Comparison of ENCODE assay signal across 8 cellular contexts in the genomic region with DNA sequence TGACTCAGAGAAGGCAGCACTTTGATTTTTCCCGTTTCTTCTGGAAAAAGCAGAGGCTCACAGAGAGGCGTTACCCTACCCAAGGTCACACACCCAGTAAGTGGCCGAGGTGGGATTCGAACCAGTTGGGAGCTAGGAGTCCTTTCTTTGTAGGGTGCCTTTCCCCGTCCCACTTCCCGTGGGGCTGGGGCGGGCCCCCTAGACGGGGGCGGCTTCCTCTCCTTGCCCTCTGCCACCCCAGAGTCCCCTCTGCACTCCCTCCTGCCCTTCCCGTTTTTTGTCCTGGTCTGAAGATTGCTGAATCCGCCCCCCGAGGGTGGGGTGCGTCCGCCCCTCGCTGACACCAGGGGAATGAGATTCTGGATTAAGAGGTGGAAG. TPM values are rescaled to one million over a fixed set of nuclear protein-coding genes. Genes with fewer than 3 reads are reported as not detected.
DNase-seq lines count a peak whose midpoint lies in the region; ATAC-seq and TF ChIP-seq lines count a peak whose summit lies in the region.

No MANE protein-coding gene starts in this region.

- no peak overlapping the region for H4K8ac ChIP-seq in H9 (replicated peaks; ENCODE audit: insufficient read length, low read depth, low read length)

- no peak overlapping the region for H3K56ac ChIP-seq in H9 (ENCODE audit: insufficient read length, low read depth, low read length)

- H3K9me3 Mint-ChIP-seq in H9 (no peaks in the 10 kb centered on the region), T-cell (no peaks in the 10 kb centered on the region)
- no peaks in the 10 kb centered on the region for H3K9me3 Mint-ChIP-seq in naive thymus-derived CD4-positive, alpha-beta T cell

- H3K27ac ChIP-seq in H9 (ENCODE audit: insufficient read length, low read depth, low read length) = no peak overlapping the region
- H3K27ac ChIP-seq in effector memory CD4-positive, alpha-beta T cell (ENCODE audit: insufficient read depth, low read length, poor library complexity, severe bottlenecking) = peak overlapping the region; percentile 95
- peak overlapping the region; percentile 98 for H3K27ac ChIP-seq in naive thymus-derived CD4-positive, alpha-beta T cell (ENCODE audit: low read depth, low read length)

- H2AK5ac ChIP-seq in H9 (ENCODE audit: insufficient read length, low read length) = no peak overlapping the region

- no peak overlapping the region; the same call in 1 of the 2 replicates for H3K4ac ChIP-seq in H9 (ENCODE audit: low read depth, low read length)

- no peak overlapping the region for H2AFZ ChIP-seq in H9 (ENCODE audit: low read length)

- H3K23me2 ChIP-seq in H9 (ENCODE audit: insufficient read length, low read depth, low read length, poor library complexity, severe bottlenecking) = peaks cover 5% of the 10 kb centered on the region

- CTCF ChIA-PET in T-cell (lab: Charles Lee) = no interaction called here
- CTCF ChIA-PET in naive thymus-derived CD4-positive, alpha-beta T cell (lab: Charles Lee) = no interaction called here

- H2BK15ac ChIP-seq in H9 (ENCODE audit: low read depth, low read length) = no peak overlapping the region

- peaks cover 0 to 4% (median 2%) of the 10 kb centered on the region in 3 experiments; a peak in 3 of 7 replicates for H3K36me3 Mint-ChIP-seq in H9 (ENCODE audit: insufficient read depth in 1 of 3, low read depth in 3 of 3)
- no peaks in the 10 kb centered on the region for H3K36me3 Mint-ChIP-seq in T-cell
- H3K36me3 Mint-ChIP-seq in naive thymus-derived CD4-positive, alpha-beta T cell = peaks cover 0 to 4% (median 0%) of the 10 kb centered on the region in 5 donors

- H3K9me3 ChIP-seq in H9 (ENCODE audit: control insufficient read depth, low read depth, low read length) = no peaks in the 10 kb centered on the region
- H3K9me3 ChIP-seq in effector memory CD4-positive, alpha-beta T cell (ENCODE audit: control insufficient read depth, low read length) = no peaks in the 10 kb centered on the region
- no peaks in the 10 kb centered on the region for H3K9me3 ChIP-seq in naive thymus-derived CD4-positive, alpha-beta T cell (ENCODE audit: control insufficient read depth in 2 of 3, low read length in 3 of 3)

- POLR2A ChIA-PET in T-cell (lab: Charles Lee) = no interaction called here
- POLR2A ChIA-PET in naive thymus-derived CD4-positive, alpha-beta T cell (lab: Charles Lee) = interaction anchor here (0.7 kb wide), 2 partner anchors 102 to 247 kb away, joined by 3 to 4 read pairs; no protein-coding TSS in a partner anchor

- no peak overlapping the region for H2BK12ac ChIP-seq in H9 (ENCODE audit: insufficient read length, low read depth, low read length)

- H3K27me3 ChIP-seq in H9 (ENCODE audit: insufficient read depth, low read length) = no peaks in the 10 kb centered on the region
- no peaks in the 10 kb centered on the region for H3K27me3 ChIP-seq in effector memory CD4-positive, alpha-beta T cell (replicated peaks; ENCODE audit: control insufficient read depth, insufficient read depth, low read length, poor library complexity, severe bottlenecking)
- no peaks in the 10 kb centered on the region for H3K27me3 ChIP-seq in naive thymus-derived CD4-positive, alpha-beta T cell (ENCODE audit: control insufficient read depth in 2 of 2, insufficient read depth in 2 of 2, low read length in 2 of 2)

- H3K23ac ChIP-seq in H9 (ENCODE audit: insufficient read length, low read depth, low read length) = no peak overlapping the region

- peak overlapping the region; percentile 39 for H3K9ac ChIP-seq in H9 (ENCODE audit: extremely low read depth, insufficient read length, low read length)

- H4K20me1 ChIP-seq in H9 (ENCODE audit: control insufficient read depth, insufficient read depth, insufficient read length) = no peaks in the 10 kb centered on the region

- peak overlapping the region; percentile 83; the same call in 1 of the 2 replicates for H3K14ac ChIP-seq in H9 (ENCODE audit: insufficient read depth, low read length)

- ATAC-seq in T-cell (replicated peaks in 1 of 4) = no peak
- ATAC-seq in naive thymus-derived CD4-positive, alpha-beta T cell = no peak
- no peak for ATAC-seq in HG02798 (IDR thresholded peaks at IDR 0.05; ENCODE audit: poor library complexity, unreplicated experiment)
- no peak for ATAC-seq in GM19351 (IDR thresholded peaks at IDR 0.05; ENCODE audit: unreplicated experiment)

- TF ChIP-seq CTCF in H9 (conservative IDR thresholded peaks at IDR 0.05) (no peak), GM10266 (IDR thresholded peaks at IDR 0.05; ENCODE audit: control insufficient read depth, insufficient read depth, low read depth, missing control alignments) (no peak)

- no peak overlapping the region for H4K91ac ChIP-seq in H9 (ENCODE audit: insufficient read length, low read depth, low read length)

- H3K36me3 ChIP-seq in effector memory CD4-positive, alpha-beta T cell (ENCODE audit: control insufficient read depth, insufficient read depth, low read length) = no peaks in the 10 kb centered on the region
- H3K36me3 ChIP-seq in naive thymus-derived CD4-positive, alpha-beta T cell (ENCODE audit: control insufficient read depth in 2 of 3, insufficient read depth in 3 of 3, low read length in 3 of 3) = peaks cover 0 to 12% (median 0%) of the 10 kb centered on the region in 3 experiments

- peaks cover 5% of the 10 kb centered on the region for H3K79me1 ChIP-seq in H9 (ENCODE audit: insufficient read depth, low read depth, low read length, poor library complexity, severe bottlenecking)

- intact Hi-C loops in naive thymus-derived CD4-positive, alpha-beta T cell (cut with micrococcal nuclease) = loop anchor here (2.0 to 5.0 kb wide), 5 partner anchors 39 to 1221 kb away; a partner anchor contains a TSS

- no CpG with 5 or more reads among the region's 15 CpGs for WGBS in H9 (ENCODE audit: extremely low coverage, insufficient read length, low lambda C conversion rate)

- H3K4me3 Mint-ChIP-seq in H9 = peak overlapping the region; percentile 65 to 81
- peak overlapping the region; percentile 70 to 81 (median 76) for H3K4me3 Mint-ChIP-seq in T-cell
- peak overlapping the region; percentile 75 to 86 (median 82) for H3K4me3 Mint-ChIP-seq in naive thymus-derived CD4-positive, alpha-beta T cell

- H3K27ac Mint-ChIP-seq in H9 (peak overlapping the region in 1 of 3 experiments; percentile 59; a peak in 2 of 7 replicates), T-cell (peak overlapping the region; percentile 69 to 84)
- peak overlapping the region; percentile 82 to 94 (median 89) for H3K27ac Mint-ChIP-seq in naive thymus-derived CD4-positive, alpha-beta T cell

- H3K27me3 Mint-ChIP-seq in H9 (ENCODE audit: low read depth) (no peaks in the 10 kb centered on the region), T-cell (no peaks in the 10 kb centered on the region)
- H3K27me3 Mint-ChIP-seq in naive thymus-derived CD4-positive, alpha-beta T cell = peaks cover 0 to 22% (median 0%) of the 10 kb centered on the region in 5 donors

- peak overlapping the region; percentile 98 for H3K4me3 ChIP-seq in effector memory CD4-positive, alpha-beta T cell (ENCODE audit: insufficient read depth, low read depth, low read length, poor library complexity, severe bottlenecking)
- H3K4me3 ChIP-seq in naive thymus-derived CD4-positive, alpha-beta T cell (ENCODE audit: low read length) = peak overlapping the region; percentile 85

- H3K4me1 ChIP-seq in H9 (ENCODE audit: insufficient read depth, low read length) = peaks cover 4% of the 10 kb centered on the region; the same call in 1 of the 2 replicates
- H3K4me1 ChIP-seq in effector memory CD4-positive, alpha-beta T cell (ENCODE audit: control insufficient read depth, insufficient read depth, low read length, poor library complexity, severe bottlenecking) = peaks cover 5% of the 10 kb centered on the region
- H3K4me1 ChIP-seq in naive thymus-derived CD4-positive, alpha-beta T cell (ENCODE audit: control insufficient read depth in 2 of 2, insufficient read depth in 2 of 2, low read length in 2 of 2) = peaks cover 12 to 16% of the 10 kb centered on the region in 2 donors

- no peak overlapping the region for H3K18ac ChIP-seq in H9 (ENCODE audit: insufficient read length, low read depth, low read length)

- H4K5ac ChIP-seq in H9 (ENCODE audit: insufficient read length, low read depth, low read length) = no peak overlapping the region

- no peak overlapping the region for H2BK5ac ChIP-seq in H9 (ENCODE audit: insufficient read length, low read length)

- H2BK20ac ChIP-seq in H9 (ENCODE audit: low read depth, low read length, poor library complexity, severe bottlenecking) = no peak overlapping the region

- peak overlapping the region; percentile 74 for H3K4me2 ChIP-seq in H9 (ENCODE audit: insufficient read depth, insufficient read length, low read length)

- H3T11ph ChIP-seq in H9 (ENCODE audit: low read length) = no peak overlapping the region

- no peak for DNase-seq in H9
- DNase-seq in T-cell = peak in 5 of 34 experiments; percentile 7 to 25 (median 19)
- no peak for DNase-seq in effector memory CD4-positive, alpha-beta T cell
- DNase-seq in naive thymus-derived CD4-positive, alpha-beta T cell = peak in 5 of 9 donors; percentile 9 to 26 (median 20)
- DNase-seq in GM10266 (ENCODE audit: extremely low spot score) = no peak
- DNase-seq in NAMALWA (ENCODE audit: low spot score) = no peak

- no peak overlapping the region for H2BK120ac ChIP-seq in H9 (ENCODE audit: low read depth, low read length, poor library complexity, severe bottlenecking)

- peaks cover 21 to 23% of the 10 kb centered on the region in 2 experiments for H3K4me1 Mint-ChIP-seq in H9
- peaks cover 23 to 39% (median 25%) of the 10 kb centered on the region in 3 donors for H3K4me1 Mint-ChIP-seq in T-cell
- peaks cover 4 to 35% (median 28%) of the 10 kb centered on the region in 7 donors for H3K4me1 Mint-ChIP-seq in naive thymus-derived CD4-positive, alpha-beta T cell

- peaks cover 12% of the 10 kb centered on the region; the same call in 1 of the 2 replicates for H3K79me2 ChIP-seq in H9 (ENCODE audit: insufficient read depth, low read length)

RNA-seq across cellular contexts. Expression of a gene that starts 0.7 kb away (rescaled TPM):
- total RNA-seq in H9 (2021) (16.2 and 16.8 TPM in 2 replicates), T-cell (10 to 100 TPM; 14.9 to 34.3 (median 19.4) TPM)
- 10 to 100 TPM; 11.9 to 29.4 (median 21.3) TPM for total RNA-seq in naive thymus-derived CD4-positive, alpha-beta T cell
- polyA plus RNA-seq in naive thymus-derived CD4-positive, alpha-beta T cell = 1 to 10 TPM; 3.3 to 5.4 TPM

RNA-seq across cellular contexts. Expression of a gene that starts 36.4 kb away (rescaled TPM):
- total RNA-seq in H9 (2021) = 4.0 and 4.3 TPM in 2 replicates
- total RNA-seq in T-cell = not detected
- total RNA-seq in naive thymus-derived CD4-positive, alpha-beta T cell = not detected
- not detected for polyA plus RNA-seq in naive thymus-derived CD4-positive, alpha-beta T cell

Comparison
In these comparisons a context has a peak if more than half of its experiments do, and no peak if none do; other contexts are left out.
1. DNase-seq: peak in naive thymus-derived CD4-positive, alpha-beta T cell (5 of 9); none in H9 (single experiment), effector memory CD4-positive, alpha-beta T cell (0 of 3), GM10266 (single experiment) and NAMALWA (single experiment).
2. Peak in every context shown above with its lines, with median percentiles within 50 percentile points of each other: H3K4me3 Mint-ChIP-seq.